11 cellular contexts compared by ENCODE assay signal in genomic region chr6:92270365-92270764, GRCh38.
"Had no signal": no experiment of that assay in that cellular context is flagged by ENCODE, and none has a peak within 500 bp of the region (broad histone marks: within the 10 kb centered on the region; RNA-seq: fewer than 3 reads in every experiment).

No MANE protein-coding gene starts in this region.

- H3K36me3 ChIP-seq: HAP-1 had no signal

- H3K9ac ChIP-seq: GM23248 had no signal

- H3K4me2 ChIP-seq: GM23338 had no signal

- H2AFZ ChIP-seq: GM23248, GM23338 had no signal

- H3K4me3 ChIP-seq: GM23248, GM23338, HAP-1 had no signal

- H3K9me3 ChIP-seq: HAP-1 had no signal

- H3K27ac Mint-ChIP-seq: GM23338, H9, HFFc6 had no signal

- ATAC-seq: GM23338, HCT116 had no signal

- DNase-seq: GM23248, GOT3, H7, H9, HCEC 1CT, HFFc6 had no signal

- H3K9me3 Mint-ChIP-seq: GM23338, H9 had no signal

- H3K4me3 Mint-ChIP-seq: GM23338, H9, HFFc6 had no signal

- H3K27ac ChIP-seq: GM23248 had no signal

- FAIRE-seq: H1, H54 had no signal

- H3K4me1 ChIP-seq: HAP-1 had no signal
